26 cellular contexts compared by ENCODE assay signal in the genomic region with DNA sequence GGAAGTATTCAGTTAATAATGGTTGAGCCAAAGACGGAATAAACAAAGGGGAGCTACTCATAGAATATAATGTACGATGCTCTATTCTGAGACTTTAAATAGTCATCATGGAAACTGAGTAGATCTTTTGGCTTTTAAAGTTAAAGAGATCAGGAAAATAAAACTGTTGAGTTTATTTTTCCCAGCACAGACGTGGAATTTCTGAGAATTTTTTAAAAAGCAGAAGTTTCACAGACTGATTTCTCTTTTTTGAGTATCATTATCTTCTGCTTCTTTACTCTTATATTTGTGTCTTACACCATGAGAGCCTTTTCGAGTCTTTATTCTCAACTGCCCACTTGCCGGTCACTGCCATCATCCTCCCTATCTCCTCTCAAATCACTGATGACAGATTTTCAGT. TPM values are rescaled to one million over a fixed set of nuclear protein-coding genes. Genes with fewer than 3 reads are reported as not detected.
A peak's percentile ranks its signal among the peaks of the same experiment; 100 is the strongest.
DNase-seq lines count a peak whose midpoint lies in the region; ATAC-seq and TF ChIP-seq lines count a peak whose summit lies in the region.
"Had no signal": no experiment of that assay in that cellular context is flagged by ENCODE, and none has a peak within 500 bp of the region (broad histone marks: within the 10 kb centered on the region; RNA-seq: fewer than 3 reads in every experiment).

No MANE protein-coding gene starts in this region.

- peaks cover 66% of the 10 kb centered on the region for H3K4me1 Mint-ChIP-seq in dendritic cell treated with granulocyte-macrophage colony-stimulating factor and Interleukin-4, amounts not matched to agents 40 ng/mL and 50 ng/mL, for 4 days (ENCODE audit: low read depth)
- H3K4me1 Mint-ChIP-seq in stimulated activated memory B cell treated with anti-CD40 and anti-IgM and Interleukin-4, amounts not matched to agents 10 μg/mL and 1 μg/mL and 100 μg/mL, for 72 hours = peaks cover 42% of the 10 kb centered on the region
- no peaks in the 10 kb centered on the region for H3K4me1 Mint-ChIP-seq in Caco-2 (ENCODE audit: low read depth, unreplicated experiment)

- CTCF ChIA-PET in OCI-LY7 (lab: Charles Lee; ENCODE audit: unreplicated experiment) = no interaction called here
- CTCF ChIA-PET in Caco-2 (lab: Charles Lee) = no interaction called here

- peak overlapping the region; percentile 40 for H3K4me3 Mint-ChIP-seq in dendritic cell treated with granulocyte-macrophage colony-stimulating factor and Interleukin-4, amounts not matched to agents 40 ng/mL and 50 ng/mL, for 4 days
- no peak overlapping the region for H3K4me3 Mint-ChIP-seq in stimulated activated memory B cell treated with anti-CD40 and anti-IgM and Interleukin-4, amounts not matched to agents 10 μg/mL and 1 μg/mL and 100 μg/mL, for 72 hours
- no peak overlapping the region for H3K4me3 Mint-ChIP-seq in Caco-2 (ENCODE audit: unreplicated experiment)
- H3K4me3 Mint-ChIP-seq: CD8-positive, alpha-beta memory T cell had no signal

- peak overlapping the region; percentile 92 for H3K27ac Mint-ChIP-seq in dendritic cell treated with granulocyte-macrophage colony-stimulating factor and Interleukin-4, amounts not matched to agents 40 ng/mL and 50 ng/mL, for 4 days
- H3K27ac Mint-ChIP-seq in stimulated activated memory B cell treated with anti-CD40 and anti-IgM and Interleukin-4, amounts not matched to agents 10 μg/mL and 1 μg/mL and 100 μg/mL, for 72 hours = peak overlapping the region; percentile 90
- no peak overlapping the region for H3K27ac Mint-ChIP-seq in Caco-2 (ENCODE audit: unreplicated experiment)

- H3K27ac ChIP-seq in OCI-LY7 (ENCODE audit: low read depth, low read length, poor library complexity, severe bottlenecking) (no peak overlapping the region), psoas muscle (no peak overlapping the region)
- H3K27ac ChIP-seq: brain microvascular endothelial cell, hepatocyte, thoracic aorta, VCaP had no signal

- intact Hi-C loops in OCI-LY7 (cut with micrococcal nuclease; ENCODE audit: unreplicated experiment) (no loop called here), psoas muscle (cut with DNase I) (no loop called here), Caco-2 (cut with micrococcal nuclease; ENCODE audit: unreplicated experiment) (no loop called here)
- intact Hi-C loops in dendritic cell treated with granulocyte-macrophage colony-stimulating factor and Interleukin-4, amounts not matched to agents 40 ng/mL and 50 ng/mL, for 4 days (cut with micrococcal nuclease) = no loop called here

- H3K36me3 ChIP-seq in OCI-LY7 (ENCODE audit: insufficient read depth, low read length) = no peaks in the 10 kb centered on the region
- H3K36me3 ChIP-seq in psoas muscle (ENCODE audit: insufficient read depth in 1 of 2, low read depth in 1 of 2) = no peaks in the 10 kb centered on the region
- H3K36me3 ChIP-seq in Caco-2 (ENCODE audit: control insufficient read depth, insufficient read depth, low read length) = no peaks in the 10 kb centered on the region
- H3K36me3 ChIP-seq: brain microvascular endothelial cell, thoracic aorta had no signal

- no peaks in the 10 kb centered on the region for H3K27me3 Mint-ChIP-seq in dendritic cell treated with granulocyte-macrophage colony-stimulating factor and Interleukin-4, amounts not matched to agents 40 ng/mL and 50 ng/mL, for 4 days
- peaks cover 10% of the 10 kb centered on the region for H3K27me3 Mint-ChIP-seq in stimulated activated memory B cell treated with anti-CD40 and anti-IgM and Interleukin-4, amounts not matched to agents 10 μg/mL and 1 μg/mL and 100 μg/mL, for 72 hours
- H3K27me3 Mint-ChIP-seq in Caco-2 (ENCODE audit: insufficient read depth, unreplicated experiment) = no peaks in the 10 kb centered on the region

- H3K4me3 ChIP-seq in OCI-LY7 (ENCODE audit: low read depth, low read length, poor library complexity, severe bottlenecking) = no peak overlapping the region
- H3K4me3 ChIP-seq in psoas muscle = no peak overlapping the region
- no peak overlapping the region for H3K4me3 ChIP-seq in Caco-2 (ENCODE audit: low read depth, low read length)
- H3K4me3 ChIP-seq: hepatocyte, thoracic aorta had no signal

- no TSS peak for BruUV-seq in OCI-LY7 (replicated peaks; lab: Mats Ljungman, UMichigan)
- BruUV-seq in Caco-2 (replicated peaks; lab: Mats Ljungman, UMichigan) = no TSS peak

- H3K79me2 ChIP-seq in OCI-LY7 (ENCODE audit: insufficient read depth, low read depth, low read length) = no peaks in the 10 kb centered on the region
- H3K79me2 ChIP-seq: hepatocyte had no signal

- H2AFZ ChIP-seq in OCI-LY7 (ENCODE audit: low read length) = no peak overlapping the region
- H2AFZ ChIP-seq: hepatocyte had no signal

- peak; percentile 22 for DNase-seq in GF-D8 (lab: John Stamatoyannopoulos, UW)
- DNase-seq in OCI-LY7 (ENCODE audit: low spot score) = no peak
- no peak for DNase-seq in RKO (ENCODE audit: low spot score)
- no peak for DNase-seq in psoas muscle
- no peak for DNase-seq in Caco-2
- no peak for DNase-seq in activated gamma-delta T cell (lab: John Stamatoyannopoulos, UW)
- DNase-seq: activated CD8-positive, alpha-beta memory T cell treated with anti-CD3 and anti-CD28 coated beads, Interleukin-2, amount 50 U/mL, for 4 hours; activated effector memory CD4-positive, alpha-beta T cell treated with anti-CD3 and anti-CD28 coated beads, Interleukin-2, amount 50 U/mL, for 16 hours; brain microvascular endothelial cell; CD8-positive, alpha-beta memory T cell; DMS79 treated with DMSO at 0.1 percent for 48 hours; NCI-H2107; NCI-H524; stimulated activated CD4-positive, alpha-beta T cell treated with anti-CD3 and anti-CD28 coated beads, Interleukin-12 subunit alpha, Interleukin-12 subunit beta, amount 100 ng/mL, for 4 hours; stimulated activated CD8-positive, alpha-beta memory T cell treated with anti-CD3 and anti-CD28 coated beads, Interleukin-4, amount 100 ng/mL, for 48 hours; T-helper 1 cell had no signal

- H3K9me3 ChIP-seq in OCI-LY7 (ENCODE audit: low read length) (no peaks in the 10 kb centered on the region), psoas muscle (no peaks in the 10 kb centered on the region), Caco-2 (no peaks in the 10 kb centered on the region)
- H3K9me3 ChIP-seq: thoracic aorta had no signal

- H3K4me1 ChIP-seq in OCI-LY7 (ENCODE audit: insufficient read depth, low read length, poor library complexity, severe bottlenecking) = peaks cover 20% of the 10 kb centered on the region
- H3K4me1 ChIP-seq in psoas muscle = no peaks in the 10 kb centered on the region
- no peaks in the 10 kb centered on the region for H3K4me1 ChIP-seq in Caco-2

- WGBS in psoas muscle, 3 donors = 86 to 93% (median 91%) methylated on average over 5 of the region's 5 CpGs

- ATAC-seq in stimulated activated memory B cell treated with anti-CD40 and anti-IgM and Interleukin-4, amounts not matched to agents 10 μg/mL and 1 μg/mL and 100 μg/mL, for 72 hours = no peak
- ATAC-seq in psoas muscle = no peak

- H3K4me2 ChIP-seq in OCI-LY7 (ENCODE audit: low read length) = peak overlapping the region; percentile 54
- H3K4me2 ChIP-seq: hepatocyte had no signal

- H3K27me3 ChIP-seq in psoas muscle (ENCODE audit: insufficient read depth in 3 of 3, low read length in 2 of 3) (no peaks in the 10 kb centered on the region), Caco-2 (replicated peaks; ENCODE audit: control insufficient read depth, insufficient read depth, low read length) (no peaks in the 10 kb centered on the region)
- H3K27me3 ChIP-seq: brain microvascular endothelial cell, hepatocyte had no signal

- TF ChIP-seq CTCF in OCI-LY7 (conservative IDR thresholded peaks at IDR 0.05; ENCODE audit: low read length) (no peak), psoas muscle (IDR thresholded peaks at IDR 0.05) (no peak), Caco-2 (IDR thresholded peaks at IDR 0.05; ENCODE audit: insufficient read depth in 1 of 2, low read depth in 1 of 2, low read length in 1 of 2, severe bottlenecking in 1 of 2, unreplicated experiment in 1 of 2) (no peak)

- POLR2A ChIA-PET in OCI-LY7 (lab: Charles Lee) (interaction anchor here (0.6 to 3.1 kb wide), 5 partner anchors 11 to 37 kb away, joined by 3 to 9 read pairs (median 4); a partner anchor contains a TSS), Caco-2 (lab: Charles Lee) (no interaction called here)

- peaks cover 47% of the 10 kb centered on the region for H3K36me3 Mint-ChIP-seq in dendritic cell treated with granulocyte-macrophage colony-stimulating factor and Interleukin-4, amounts not matched to agents 40 ng/mL and 50 ng/mL, for 4 days (ENCODE audit: low read depth)
- no peaks in the 10 kb centered on the region for H3K36me3 Mint-ChIP-seq in stimulated activated memory B cell treated with anti-CD40 and anti-IgM and Interleukin-4, amounts not matched to agents 10 μg/mL and 1 μg/mL and 100 μg/mL, for 72 hours
- H3K36me3 Mint-ChIP-seq in Caco-2 (ENCODE audit: insufficient read depth, unreplicated experiment) = no peaks in the 10 kb centered on the region

- peaks cover 5% of the 10 kb centered on the region; the same call in 1 of the 2 replicates for H4K20me1 ChIP-seq in OCI-LY7 (ENCODE audit: insufficient read depth, low read length)

- no peaks in the 10 kb centered on the region for H3K9me3 Mint-ChIP-seq in dendritic cell treated with granulocyte-macrophage colony-stimulating factor and Interleukin-4, amounts not matched to agents 40 ng/mL and 50 ng/mL, for 4 days
- H3K9me3 Mint-ChIP-seq in stimulated activated memory B cell treated with anti-CD40 and anti-IgM and Interleukin-4, amounts not matched to agents 10 μg/mL and 1 μg/mL and 100 μg/mL, for 72 hours = no peaks in the 10 kb centered on the region
- H3K9me3 Mint-ChIP-seq in Caco-2 (ENCODE audit: unreplicated experiment) = no peaks in the 10 kb centered on the region
- H3K9me3 Mint-ChIP-seq: CD8-positive, alpha-beta memory T cell had no signal

- no peaks in the 10 kb centered on the region for H3K9me2 ChIP-seq in OCI-LY7 (ENCODE audit: insufficient read depth, low read length)

RNA-seq across cellular contexts. Expression of a gene that starts 13.2 kb away (rescaled TPM):
- total RNA-seq in OCI-LY7 (2014; rRNA removed; shearing (Covaris generic)) = not detected in 2 replicates
- total RNA-seq in OCI-LY7 (2022) (not detected in 2 replicates), psoas muscle (1 to 10 TPM; 1.2 to 1.9 (median 1.7) TPM), Caco-2 (2022) (not detected in 2 replicates)
- polyA plus RNA-seq in psoas muscle = 1 to 10 TPM in 1 of 3 donors, under 1 TPM in 2; 0.55 to 1.2 (median 0.96) TPM
- total RNA-seq: dermis microvascular lymphatic vessel endothelial cell, fibroblast of villous mesenchyme, hepatocyte had no signal
- polyA plus RNA-seq: AG04450 had no signal

RNA-seq across cellular contexts. Expression of a gene that starts 51.5 kb away (rescaled TPM):
- not detected in 2 replicates for total RNA-seq in OCI-LY7 (2014; rRNA removed; shearing (Covaris generic))
- total RNA-seq in OCI-LY7 (2022) (not detected in 2 replicates), psoas muscle (not detected), Caco-2 (2022) (0.18 and 0.28 TPM in 2 replicates)
- polyA plus RNA-seq in psoas muscle = not detected
- total RNA-seq: liver, mucosa of gallbladder, thoracic aorta had no signal
- polyA plus RNA-seq: AG04450; CD8-positive, alpha-beta memory T cell; liver had no signal
